ENCODE assay signal across 1 cellular context in the genomic region with DNA sequence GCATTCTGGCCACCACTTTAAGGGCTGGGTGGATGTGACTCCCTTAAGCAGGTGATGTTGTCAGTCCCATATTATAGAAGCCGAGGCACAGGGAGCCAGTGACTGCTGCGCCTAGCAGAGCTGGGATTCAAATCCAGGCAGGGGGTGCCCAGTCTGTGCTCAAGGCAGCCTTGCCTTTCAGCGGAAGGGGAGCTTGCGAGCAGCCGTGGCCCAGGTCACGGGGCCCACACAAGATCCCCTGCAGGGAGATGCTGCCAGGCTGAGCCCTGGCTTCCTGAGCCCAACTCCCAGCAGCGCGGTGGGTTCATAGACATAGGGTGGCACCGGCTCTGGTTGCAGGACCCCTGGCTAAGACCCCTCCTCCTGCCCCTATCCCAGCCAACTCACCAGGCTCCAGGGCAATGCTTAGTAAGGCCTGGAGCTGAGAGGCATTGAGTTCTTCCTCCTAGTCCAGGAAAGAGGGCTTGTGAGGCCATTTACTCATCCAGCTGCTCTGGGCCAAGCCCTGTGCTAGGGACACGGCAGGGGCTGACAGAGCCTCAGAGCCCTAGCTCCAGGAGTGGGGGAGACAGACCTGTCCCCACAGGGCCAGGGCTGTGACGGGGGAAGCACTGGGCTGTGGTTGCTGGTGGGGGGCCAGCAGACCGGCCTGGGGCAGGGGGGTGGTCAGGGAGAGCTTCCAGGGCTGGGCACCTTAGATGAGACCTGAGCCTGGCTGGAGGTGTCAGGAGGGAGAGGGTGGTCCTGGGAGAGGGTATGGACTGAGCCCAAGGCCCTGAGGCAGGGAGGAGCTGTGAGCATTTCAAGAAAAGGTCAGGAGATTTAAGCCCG.
TF ChIP-seq lines count a peak whose summit lies in the region.

No MANE protein-coding gene starts in this region.

TF ChIP-seq in HEK293, 187 proteins besides CTCF, POLR2A, EP300 and RAD21 (continued from another document):
- TF ChIP-seq ZNF623 (tag by site-specific recombination; IDR thresholded peaks at IDR 0.05) (peak; percentile 36; the same call in 1 of the 2 replicates), ZBTB20 (tag by site-specific recombination; IDR thresholded peaks at IDR 0.05) (no peak), MEIS1 (CRISPR knock-in tag; IDR thresholded peaks at IDR 0.05; ENCODE audit: borderline replicate concordance) (no peak), ZBTB48 (tag by site-specific recombination; IDR thresholded peaks at IDR 0.05) (peak; percentile 28; the same call in 1 of the 2 replicates), ZNF501 (tag by site-specific recombination; IDR thresholded peaks at IDR 0.05) (no peak), ZNF792 (tag by site-specific recombination; IDR thresholded peaks at IDR 0.05) (no peak), ZNF785 (tag by site-specific recombination; IDR thresholded peaks at IDR 0.05) (no peak), PATZ1 (tag by site-specific recombination; IDR thresholded peaks at IDR 0.05) (no peak; the same call in 1 of the 2 replicates), OVOL3 (tag by site-specific recombination; IDR thresholded peaks at IDR 0.05) (no peak), ZNF10 (tag by site-specific recombination; IDR thresholded peaks at IDR 0.05) (peak; percentile 94), ZBTB8A (tag by site-specific recombination; IDR thresholded peaks at IDR 0.05) (peak; percentile 14; the same call in 1 of the 2 replicates), ZNF561 (tag by site-specific recombination; IDR thresholded peaks at IDR 0.05; ENCODE audit: borderline replicate concordance) (no peak)
